7 cellular contexts compared by ENCODE assay signal in the genomic region with DNA sequence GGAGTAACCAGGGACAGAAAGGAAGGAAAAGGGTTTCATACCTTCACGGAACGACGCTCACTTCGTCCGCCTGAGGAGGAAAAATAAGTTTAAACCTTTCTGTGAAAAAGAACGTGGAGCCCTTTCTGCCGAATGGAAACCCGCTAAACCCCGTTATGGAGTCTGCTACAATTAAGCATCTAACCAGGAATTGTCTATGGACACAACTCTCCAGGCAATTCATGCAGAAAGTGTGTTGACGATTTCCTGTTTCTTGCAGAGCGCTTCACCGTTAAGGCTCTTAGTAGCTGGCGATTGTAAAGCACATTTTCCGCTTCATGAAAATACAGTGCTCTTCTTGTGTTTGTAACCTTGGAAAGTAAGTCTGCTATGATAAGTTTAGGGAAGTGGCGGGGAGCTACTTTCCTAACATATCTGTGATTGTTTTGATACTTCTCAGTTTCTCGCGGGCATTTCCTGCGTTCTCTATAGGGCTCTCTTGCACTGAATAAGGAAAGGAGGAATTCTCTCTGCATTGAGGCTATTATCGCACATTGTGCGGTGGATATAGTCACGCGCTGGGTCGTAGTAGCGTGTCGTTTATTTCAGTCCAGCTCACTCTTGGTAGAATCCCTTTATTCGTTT. TPM values are rescaled to one million over a fixed set of nuclear protein-coding genes. Genes with fewer than 3 reads are reported as not detected.
DNase-seq lines count a peak whose midpoint lies in the region; ATAC-seq and FAIRE-seq lines count a peak whose summit lies in the region.

No MANE protein-coding gene starts in this region.

- peak in 1 of 34 experiments; percentile 6 for DNase-seq in T-cell
- no peak for DNase-seq in left ventricle myocardium superior
- no peak for DNase-seq in small intestine
- no peak for DNase-seq in retina

- intact Hi-C loops in left ventricle myocardium superior (cut with micrococcal nuclease), result no loop called here

- CTCF ChIA-PET in T-cell (lab: Charles Lee), result interaction anchor here in 1 of 2 donors (1.8 kb wide), 1 partner anchor 99 kb away, joined by 12 read pairs; the partner anchor contains the start of gene CFAP36

- no peaks in the 10 kb centered on the region for H3K9me3 Mint-ChIP-seq in T-cell

- POLR2A ChIA-PET in T-cell (lab: Charles Lee), result interaction anchor here (0.7 to 3.0 kb wide), 10 partner anchors 8 to 1851 kb away, joined by 3 to 49 read pairs (median 4); partner anchors contain the start of genes CFAP36 (in 1 of the 2) and CHAC2 (in 1 of the 2)

- no peaks in the 10 kb centered on the region for H3K9me3 ChIP-seq in small intestine (ENCODE audit: control insufficient read depth, low read depth)

- H3K27me3 Mint-ChIP-seq in T-cell, result no peaks in the 10 kb centered on the region

- ATAC-seq in GM18499 (IDR thresholded peaks at IDR 0.05; ENCODE audit: insufficient read depth, unreplicated experiment), result peak; percentile 0
- ATAC-seq in HG02759 (IDR thresholded peaks at IDR 0.05; ENCODE audit: unreplicated experiment), result peak; percentile 2
- ATAC-seq in T-cell (replicated peaks in 1 of 4), result peak in 3 of 4 experiments; percentile 3 to 7 (median 6)
- ATAC-seq in left ventricle myocardium superior, result peak; percentile 3
- no peak for ATAC-seq in GM19324 (IDR thresholded peaks at IDR 0.05; ENCODE audit: low FRiP score, unreplicated experiment)

- no peak overlapping the region for H3K4me3 Mint-ChIP-seq in T-cell

- H3K27me3 ChIP-seq in small intestine (ENCODE audit: control insufficient read depth in 2 of 2, insufficient read depth in 2 of 2, low read length in 2 of 2), result no peaks in the 10 kb centered on the region

- H3K36me3 Mint-ChIP-seq in T-cell, result peaks cover 34% of the 10 kb centered on the region

- WGBS in small intestine, 3 donors, result 0 to 1% (median 0%) methylated on average over 26 of the region's 26 CpGs

- no peak overlapping the region for H3K27ac Mint-ChIP-seq in T-cell

- H3K4me3 ChIP-seq in small intestine (ENCODE audit: low read depth in 1 of 2, low read length in 2 of 2), result peak overlapping the region; percentile 60 to 76

- FAIRE-seq in small intestine (lab: Jason Lieb, UNC), result no peak

- H3K27ac ChIP-seq in small intestine (ENCODE audit: low read depth in 1 of 2, low read length in 1 of 2), result peak overlapping the region; percentile 93 to 97

- peaks cover 27 to 64% (median 34%) of the 10 kb centered on the region in 3 donors for H3K4me1 Mint-ChIP-seq in T-cell

- peaks cover 0 to 4% of the 10 kb centered on the region in 2 donors for H3K36me3 ChIP-seq in small intestine (ENCODE audit: control insufficient read depth in 2 of 2, insufficient read depth in 2 of 2, low read length in 2 of 2)

- peaks cover 9 to 13% of the 10 kb centered on the region in 2 donors for H3K4me1 ChIP-seq in small intestine (ENCODE audit: control insufficient read depth in 2 of 2, insufficient read depth in 1 of 2, low read depth in 1 of 2, low read length in 1 of 2)

RNA-seq across cellular contexts. Expression of gene PPP4R3B, which starts 0.7 kb away (rescaled TPM):
- total RNA-seq in T-cell (10 to 100 TPM; 86.4 to 93.0 (median 87.8) TPM), left ventricle myocardium superior (30.3 TPM)
- polyA plus RNA-seq in small intestine, result 10 to 100 TPM; 28.6 to 42.5 (median 32.1) TPM
